In genomic region chr6:31568537-31568961, GRCh38 we compare ENCODE assay signal across 1 cellular context.
TF ChIP-seq lines count a peak whose summit lies in the region.

No MANE protein-coding gene starts in this region.

TF ChIP-seq in WTC11, 78 proteins besides CTCF, POLR2A, EP300 and RAD21 (continued from another document):
- TF ChIP-seq TEAD4 (CRISPR knock-in tag; IDR thresholded peaks at IDR 0.05) (no peak), TEAD1 (CRISPR knock-in tag; IDR thresholded peaks at IDR 0.05) (no peak), FOXP1 (CRISPR knock-in tag; IDR thresholded peaks at IDR 0.05; ENCODE audit: borderline replicate concordance) (no peak), ZNF423 (CRISPR knock-in tag; IDR thresholded peaks at IDR 0.05) (no peak), ERG (CRISPR knock-in tag; IDR thresholded peaks at IDR 0.05) (no peak)
